ENCODE assay signal across 7 cellular contexts in genomic region chr6:145814035-145814500, GRCh38. TPM values are rescaled to one million over a fixed set of nuclear protein-coding genes. Genes with fewer than 3 reads are reported as not detected.
A peak's percentile ranks its signal among the peaks of the same experiment; 100 is the strongest.
DNase-seq lines count a peak whose midpoint lies in the region; ATAC-seq and TF ChIP-seq lines count a peak whose summit lies in the region.

No MANE protein-coding gene starts in this region.

- H3K27me3 ChIP-seq in duodenal mucosa (ENCODE audit: control insufficient read depth in 1 of 2, insufficient read depth in 2 of 2, low read length in 2 of 2) = no peaks in the 10 kb centered on the region

- peaks cover 25% of the 10 kb centered on the region for H3K4me1 Mint-ChIP-seq in T-helper 17 cell

- H3K27ac Mint-ChIP-seq in T-helper 17 cell = peak overlapping the region; percentile 92

- H3K4me3 ChIP-seq in duodenal mucosa (ENCODE audit: low read depth in 1 of 2, low read length in 2 of 2) = peak overlapping the region; percentile 85 to 95
- peak overlapping the region; percentile 63 for H3K4me3 ChIP-seq in lower leg skin (ENCODE audit: low read depth, poor library complexity, severe bottlenecking)

- DNase-seq in GM04504 (ENCODE audit: low read depth) (peak; percentile 13), HuH-7 (ENCODE audit: low spot score) (peak; percentile 41), T-helper 17 cell (peak in 1 of 3 donors; percentile 4), lower leg skin (ENCODE audit: low spot score in 2 of 2) (no peak), substantia nigra (lab: John Stamatoyannopoulos, UW) (peak in 28 of 49 donors; percentile 10 to 77 (median 43))

- H3K9ac ChIP-seq in duodenal mucosa (ENCODE audit: low read depth in 1 of 2, low read length in 2 of 2) = peak overlapping the region; percentile 55 to 87

- no peak for TF ChIP-seq POLR2A in lower leg skin (IDR thresholded peaks at IDR 0.05)

- no peak for TF ChIP-seq CTCF in lower leg skin (IDR thresholded peaks at IDR 0.05)

- H3K9me3 ChIP-seq in T-helper 17 cell (ENCODE audit: control insufficient read depth, low read length, poor library complexity, severe bottlenecking) (no peaks in the 10 kb centered on the region), duodenal mucosa (ENCODE audit: control insufficient read depth in 1 of 2, low read length in 2 of 2) (no peaks in the 10 kb centered on the region)

- H3K36me3 ChIP-seq in duodenal mucosa (ENCODE audit: control insufficient read depth in 1 of 2, insufficient read depth in 2 of 2, low read length in 2 of 2) = no peaks in the 10 kb centered on the region

- H3K27ac ChIP-seq in duodenal mucosa (ENCODE audit: low read depth, low read length) (peak overlapping the region; percentile 80), substantia nigra (ENCODE audit: low read depth, low read length, poor library complexity, severe bottlenecking) (peak overlapping the region; percentile 86)

- H3K36me3 Mint-ChIP-seq in T-helper 17 cell (ENCODE audit: low read depth) = no peaks in the 10 kb centered on the region

- no peaks in the 10 kb centered on the region for H3K27me3 Mint-ChIP-seq in T-helper 17 cell

- ATAC-seq in GM21737 (IDR thresholded peaks at IDR 0.05; ENCODE audit: unreplicated experiment) (peak; percentile 27), T-helper 17 cell (peak; percentile 8)

- 0% methylated on average over 18 to 33 of the region's 33 CpGs for WGBS in lower leg skin, 2 donors

- H3K4me1 ChIP-seq in duodenal mucosa (ENCODE audit: control insufficient read depth in 1 of 2, insufficient read depth in 2 of 2, low read length in 2 of 2) = peaks cover 12 to 34% of the 10 kb centered on the region in 2 donors

- peak overlapping the region; percentile 87 for H3K4me3 Mint-ChIP-seq in T-helper 17 cell

- intact Hi-C loops in lower leg skin (cut with DNase I; ENCODE audit: low total_unique reads) = no loop called here

RNA-seq across cellular contexts. Expression of gene FBXO30, which starts 0.5 kb away (rescaled TPM):
- total RNA-seq in T-helper 17 cell (1 to 10 TPM; 2.5 to 2.8 TPM), lower leg skin (1 to 10 TPM; 4.0 to 7.1 (median 4.8) TPM)

Comparison
In these comparisons a context has a peak if more than half of its experiments do, and no peak if none do; other contexts are left out.
1. DNase-seq: peak in GM04504 (single experiment), HuH-7 (single experiment) and substantia nigra (28 of 49); none in lower leg skin (0 of 2).